Comparison of ENCODE assay signal across 18 cellular contexts in the genomic region with DNA sequence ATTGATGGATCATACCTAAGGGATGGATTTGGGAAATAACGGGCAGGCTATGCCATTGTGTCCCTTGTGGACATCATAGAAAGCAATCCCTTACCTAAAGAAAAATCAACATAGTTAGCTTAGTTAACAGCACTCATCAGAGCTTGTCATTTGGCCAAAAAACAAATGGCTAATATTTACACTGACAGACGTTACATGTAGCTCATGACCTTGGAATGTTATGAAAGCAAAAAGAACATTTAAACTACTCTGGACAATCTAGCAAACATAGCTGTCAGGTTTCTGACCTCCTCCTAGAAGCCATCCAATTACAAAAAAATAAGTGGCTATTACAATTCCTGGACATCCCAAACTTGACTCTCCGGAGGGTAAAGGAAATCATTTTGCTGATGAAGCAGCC. TPM values are rescaled to one million over a fixed set of nuclear protein-coding genes. Genes with fewer than 3 reads are reported as not detected.
DNase-seq lines count a peak whose midpoint lies in the region; ATAC-seq, FAIRE-seq and TF ChIP-seq lines count a peak whose summit lies in the region.
"Had no signal": no experiment of that assay in that cellular context is flagged by ENCODE, and none has a peak within 500 bp of the region (broad histone marks: within the 10 kb centered on the region; RNA-seq: fewer than 3 reads in every experiment).

No MANE protein-coding gene starts in this region.

- H3K4me1 ChIP-seq in breast epithelium (no peaks in the 10 kb centered on the region), HepG2 (ENCODE audit: insufficient read depth, low read length) (no peaks in the 10 kb centered on the region), tibial nerve (peaks cover 0 to 11% (median 0%) of the 10 kb centered on the region in 4 donors), mesendoderm (ENCODE audit: control insufficient read depth, low read depth, low read length) (no peaks in the 10 kb centered on the region)

- H2BK120ac ChIP-seq in mesendoderm (ENCODE audit: low read depth, low read length): no peak overlapping the region

- peaks cover 20% of the 10 kb centered on the region for H3K4me1 Mint-ChIP-seq in MCF 10A (ENCODE audit: insufficient read depth, unreplicated experiment)
- H3K4me1 Mint-ChIP-seq: H9 had no signal

- H2BK15ac ChIP-seq in mesendoderm (replicated peaks; ENCODE audit: low read depth): no peak overlapping the region

- intact Hi-C loops in MCF 10A (cut with micrococcal nuclease) (no loop called here), breast epithelium (cut with DNase I; ENCODE audit: low total_unique reads) (no loop called here), HepG2 (cut with micrococcal nuclease; ENCODE audit: unreplicated experiment) (no loop called here)

- no peak overlapping the region for H3K4me2 ChIP-seq in HepG2 (ENCODE audit: low read depth, low read length)
- H3K4me2 ChIP-seq in mesendoderm (ENCODE audit: low read length): no peak overlapping the region
- H3K4me2 ChIP-seq: BLaER1 treated with 17β-estradiol and CSF1 and Interleukin-3, amounts not matched to agents 10 nM and 100 nM had no signal

- FAIRE-seq in HepG2 (lab: Jason Lieb, UNC): no peak
- FAIRE-seq: G401.6, GM12891 had no signal

- H3K36me3 ChIP-seq in breast epithelium (no peaks in the 10 kb centered on the region), HepG2 (replicated peaks in 1 of 2; ENCODE audit: control insufficient read depth in 1 of 2, insufficient read depth in 2 of 2, low read length in 2 of 2) (no peaks in the 10 kb centered on the region), tibial nerve (no peaks in the 10 kb centered on the region), mesendoderm (ENCODE audit: control insufficient read depth, insufficient read depth, low read length) (no peaks in the 10 kb centered on the region)
- H3K36me3 ChIP-seq: BLaER1 treated with 17β-estradiol and CSF1 and Interleukin-3, amounts not matched to agents 10 nM and 100 nM had no signal

- peak overlapping the region; percentile 40 for H3K27ac Mint-ChIP-seq in MCF 10A (ENCODE audit: low read depth, unreplicated experiment)
- H3K27ac Mint-ChIP-seq: CD4-positive, alpha-beta T cell; H9 had no signal

- CTCF ChIA-PET in MCF 10A (lab: Yijun Ruan, JAX) (interaction anchor here (0.6 to 1.6 kb wide), 5 partner anchors 10 to 338 kb away, joined by 3 to 6 read pairs (median 4); no protein-coding TSS in a partner anchor), HepG2 (lab: Yijun Ruan, JAX; ENCODE audit: low intra/inter-chr PET ratio, low total read pairs) (no interaction called here)

- in situ Hi-C loops in HepG2 (cut with HindIII; ENCODE audit: extremely low pct_ligation_motif_present, low pct_unique_long_range_greater_than_20kb): no loop called here

- no peak overlapping the region for H3K4me3 Mint-ChIP-seq in MCF 10A (ENCODE audit: unreplicated experiment)
- H3K4me3 Mint-ChIP-seq: CD4-positive, alpha-beta T cell; H9 had no signal

- H4K20me1 ChIP-seq in HepG2 (ENCODE audit: insufficient read depth, low read length): no peaks in the 10 kb centered on the region
- H4K20me1 ChIP-seq: BLaER1 treated with 17β-estradiol and CSF1 and Interleukin-3, amounts not matched to agents 10 nM and 100 nM had no signal

- H3K27ac ChIP-seq in breast epithelium (no peak overlapping the region), HepG2 (ENCODE audit: extremely low read length, insufficient read depth, low read length) (no peak overlapping the region), tibial nerve (peak overlapping the region in 3 of 4 donors; percentile 23 to 71 (median 49)), mesendoderm (ENCODE audit: low read depth, low read length) (no peak overlapping the region)
- H3K27ac ChIP-seq: BLaER1 treated with 17β-estradiol and CSF1 and Interleukin-3, amounts not matched to agents 10 nM and 100 nM had no signal

- H3K9me3 ChIP-seq in breast epithelium (no peaks in the 10 kb centered on the region), HepG2 (ENCODE audit: low read length) (no peaks in the 10 kb centered on the region), tibial nerve (no peaks in the 10 kb centered on the region)
- H3K9me3 ChIP-seq: BLaER1 treated with 17β-estradiol and CSF1 and Interleukin-3, amounts not matched to agents 10 nM and 100 nM had no signal

- no peak for TF ChIP-seq CTCF in MCF 10A (IDR thresholded peaks at IDR 0.05; ENCODE audit: unreplicated experiment)
- no peak for TF ChIP-seq CTCF in breast epithelium (IDR thresholded peaks at IDR 0.05)
- TF ChIP-seq CTCF in HepG2 (CRISPR knock-in tag; IDR thresholded peaks at IDR 0.05): no peak
- TF ChIP-seq CTCF in tibial nerve (IDR thresholded peaks at IDR 0.05): no peak

- no peak for TF ChIP-seq EP300 in HepG2 (IDR thresholded peaks at IDR 0.05; ENCODE audit: low read depth in 2 of 2, low read length in 2 of 2)
- no peak for TF ChIP-seq EP300 in HepG2 (CRISPR knock-in tag; IDR thresholded peaks at IDR 0.05; ENCODE audit: borderline replicate concordance)
- no peak for TF ChIP-seq EP300 in tibial nerve (IDR thresholded peaks at IDR 0.05)

- no peak overlapping the region for H3K56ac ChIP-seq in mesendoderm (ENCODE audit: low read length)

- no peak overlapping the region for H2AFZ ChIP-seq in HepG2 (ENCODE audit: low read length)

- TF ChIP-seq RAD21 in HepG2 (CRISPR knock-in tag; IDR thresholded peaks at IDR 0.05): no peak

- BruUV-seq in MCF 10A (replicated peaks; lab: Mats Ljungman, UMichigan) (no TSS peak), HepG2 (replicated peaks; lab: Mats Ljungman, UMichigan) (no TSS peak)

- no peak overlapping the region for H2BK5ac ChIP-seq in mesendoderm (ENCODE audit: low read length)

- ATAC-seq in HepG2: no peak
- no peak for ATAC-seq in activated CD4-positive, CD25-positive, alpha-beta regulatory T cell treated with anti-CD3 and anti-CD28 coated beads, Interleukin-2, amount 50 U/mL, for 24 hours

- H3K9ac ChIP-seq in HepG2 (ENCODE audit: insufficient read depth, low read depth, low read length) (no peak overlapping the region), mesendoderm (ENCODE audit: low read length) (no peak overlapping the region)
- H3K9ac ChIP-seq: BLaER1 treated with 17β-estradiol and CSF1 and Interleukin-3, amounts not matched to agents 10 nM and 100 nM had no signal

- H3K27me3 ChIP-seq in breast epithelium: no peaks in the 10 kb centered on the region
- H3K27me3 ChIP-seq in HepG2 (ENCODE audit: control insufficient read depth in 1 of 2, insufficient read depth in 2 of 2, low read length in 2 of 2): no peaks in the 10 kb centered on the region; a peak in 1 of 5 replicates
- no peaks in the 10 kb centered on the region for H3K27me3 ChIP-seq in tibial nerve
- H3K27me3 ChIP-seq in mesendoderm (ENCODE audit: insufficient read depth, low read length, poor library complexity): no peaks in the 10 kb centered on the region
- H3K27me3 ChIP-seq: BLaER1 treated with 17β-estradiol and CSF1 and Interleukin-3, amounts not matched to agents 10 nM and 100 nM had no signal

- POLR2A ChIA-PET in MCF 10A (lab: Yijun Ruan, JAX): interaction anchor here (0.8 to 2.0 kb wide), 4 partner anchors 22 to 1471 kb away, joined by 3 to 5 read pairs (median 4); partner anchors contain the start of gene SLC25A46
- POLR2A ChIA-PET in HepG2 (lab: Yijun Ruan, JAX): no interaction called here

- H2AK5ac ChIP-seq in mesendoderm (ENCODE audit: low read length): no peak overlapping the region

- no peak overlapping the region for H3K4ac ChIP-seq in mesendoderm (ENCODE audit: low read depth, low read length)

- TF ChIP-seq POLR2A in breast epithelium (IDR thresholded peaks at IDR 0.05) (no peak), HepG2 (IDR thresholded peaks at IDR 0.05; ENCODE audit: insufficient read depth in 1 of 2, low read depth in 2 of 2, low read length in 2 of 2) (no peak), tibial nerve (IDR thresholded peaks at IDR 0.05) (no peak)

- H3K27me3 Mint-ChIP-seq in MCF 10A (ENCODE audit: insufficient read depth, unreplicated experiment): peaks cover 23% of the 10 kb centered on the region

- no peaks in the 10 kb centered on the region for H3K36me3 Mint-ChIP-seq in MCF 10A (ENCODE audit: insufficient read depth, unreplicated experiment)

- H4K5ac ChIP-seq in mesendoderm (ENCODE audit: low read length): no peak overlapping the region

- no peaks in the 10 kb centered on the region for H3K9me3 Mint-ChIP-seq in MCF 10A (ENCODE audit: unreplicated experiment)
- H3K9me3 Mint-ChIP-seq: CD4-positive, alpha-beta T cell; H9 had no signal

- no peak overlapping the region for H3K4me3 ChIP-seq in breast epithelium
- no peak overlapping the region for H3K4me3 ChIP-seq in HepG2 (replicated peaks in 1 of 3; ENCODE audit: insufficient read depth in 1 of 3, low read depth in 2 of 3, low read length in 3 of 3)
- no peak overlapping the region for H3K4me3 ChIP-seq in tibial nerve
- no peak overlapping the region for H3K4me3 ChIP-seq in mesendoderm (ENCODE audit: low read length)
- H3K4me3 ChIP-seq: BLaER1 treated with 17β-estradiol and CSF1 and Interleukin-3, amounts not matched to agents 10 nM and 100 nM had no signal

- no peaks in the 10 kb centered on the region for H3K79me2 ChIP-seq in HepG2 (ENCODE audit: insufficient read depth, low read length)
- H3K79me2 ChIP-seq in mesendoderm (ENCODE audit: control insufficient read depth, insufficient read depth, low read length): no peaks in the 10 kb centered on the region

- no peaks in the 10 kb centered on the region for H3K79me1 ChIP-seq in mesendoderm (ENCODE audit: low read length)

- WGBS in HepG2 (ENCODE audit: low lambda C conversion rate): 1% methylated on average over 3 of the region's 3 CpGs
- WGBS in tibial nerve, 2 donors: 33 to 35% methylated on average over 3 of the region's 3 CpGs
- no CpG with 5 or more reads among the region's 3 CpGs for WGBS in mesendoderm (ENCODE audit: extremely low coverage, insufficient coverage, low lambda C conversion rate)

- no peak overlapping the region for H4K8ac ChIP-seq in mesendoderm (ENCODE audit: low read depth, low read length)

- no peak overlapping the region for H3K18ac ChIP-seq in mesendoderm (ENCODE audit: low read length)

- DNase-seq in MCF 10A (ENCODE audit: unreplicated experiment) (no peak), breast epithelium (ENCODE audit: low spot score in 2 of 2) (no peak), astrocyte of the hippocampus (ENCODE audit: low read depth, low spot score) (peak; percentile 11), HepG2 (ENCODE audit: low spot score) (peak; percentile 1), tibial nerve (ENCODE audit: low spot score in 2 of 2) (no peak), mesendoderm (no peak)
- no peak for DNase-seq in stimulated activated CD4-positive, alpha-beta T cell treated with anti-CD3 and anti-CD28 coated beads, Interleukin-2, amount 100 ng/mL, for 24 hours
- DNase-seq: 8988T; ACHN; Calu3; CD4-positive, alpha-beta T cell; DMS 273 treated with DMSO at 0.1 percent for 48 hours; GOT3; H9 had no signal

- no peak overlapping the region for H3K23ac ChIP-seq in mesendoderm (ENCODE audit: low read length)

RNA-seq across cellular contexts. Expression of gene TMEM232, which starts 23.8 kb away (rescaled TPM):
- total RNA-seq in MCF 10A (2022) (2.8 and 3.1 TPM in 2 replicates), breast epithelium (1 to 10 TPM; 2.0 to 6.4 (median 4.6) TPM), HepG2 (2016; rRNA removed; fragmentation: Illumina TruSeq; extraction: Trizol) (0.27 and 0.71 TPM in 2 replicates), tibial nerve (10 to 100 TPM in 1 of 4 donors, 1 to 10 TPM in 3; 1.7 to 14.4 (median 4.1) TPM)
- total RNA-seq in HepG2 (2016; cell fraction: cytosol; rRNA removed; fragmentation: Illumina TruSeq; extraction: Trizol; ENCODE audit: low read depth): 0.51 and 0.53 TPM in 2 replicates
- total RNA-seq in HepG2 (2016; cell fraction: insoluble cytoplasmic fraction; rRNA removed; fragmentation: Illumina TruSeq; extraction: Trizol): 0.43 and 0.65 TPM in 2 replicates
- 0.46 and 0.55 TPM in 2 replicates for total RNA-seq in HepG2 (2016; cell fraction: membrane; rRNA removed; fragmentation: Illumina TruSeq; extraction: Trizol)
- total RNA-seq in HepG2 (2016; cell fraction: nucleus; rRNA removed; fragmentation: Illumina TruSeq; extraction: Trizol): 2.3 and 2.9 TPM in 2 replicates
- polyA plus RNA-seq in HepG2 (2011; rRNA removed): 0.12 and 0.29 TPM in 2 replicates
- 0.07 TPM in 1 of 2 replicates, not detected in the other for polyA plus RNA-seq in HepG2 (2011; cell fraction: cytosol; rRNA removed)
- polyA plus RNA-seq in HepG2 (2011; cell fraction: nucleus; rRNA removed): 0.21 and 0.38 TPM in 2 replicates
- 0.48 and 0.58 TPM in 2 replicates for polyA plus RNA-seq in HepG2 (2012)
- 0.15 and 0.24 TPM in 2 replicates for polyA plus RNA-seq in HepG2 (2016; cell fraction: cytosol; fragmentation: Illumina TruSeq; extraction: Trizol; ENCODE audit: low read depth)
- 0.38 and 0.55 TPM in 2 replicates for polyA plus RNA-seq in HepG2 (2016; cell fraction: insoluble cytoplasmic fraction; fragmentation: Illumina TruSeq; extraction: Trizol; ENCODE audit: low read depth)
- polyA plus RNA-seq in HepG2 (2016; cell fraction: membrane; fragmentation: Illumina TruSeq; extraction: Trizol; ENCODE audit: low read depth): 0.60 TPM in 1 of 2 replicates, not detected in the other
- polyA plus RNA-seq in HepG2 (2016; cell fraction: nucleus; fragmentation: Illumina TruSeq; extraction: Trizol; ENCODE audit: insufficient read depth, low read depth): 0.56 and 1.1 TPM in 2 replicates
- polyA minus RNA-seq in HepG2 (2011; rRNA and poly(A)+ RNA removed; ENCODE audit: low replicate concordance): not detected in 2 replicates
- polyA minus RNA-seq in HepG2 (2011; cell fraction: cytosol; rRNA and poly(A)+ RNA removed): not detected in 2 replicates
- polyA minus RNA-seq in HepG2 (2011; cell fraction: nucleus; rRNA and poly(A)+ RNA removed): 1.9 and 2.9 TPM in 2 replicates
- polyA plus RNA-seq in mesendoderm (2013, experiment 1 of 2): 1.1 TPM
- 1.3 TPM for polyA plus RNA-seq in mesendoderm (2013, experiment 2 of 2)

RNA-seq across cellular contexts. Expression of gene SLC25A46, which starts 36.1 kb away (rescaled TPM):
- total RNA-seq in MCF 10A (2022) (42.5 and 42.7 TPM in 2 replicates), breast epithelium (10 to 100 TPM; 46.2 to 66.6 (median 56.9) TPM), HepG2 (2016; rRNA removed; fragmentation: Illumina TruSeq; extraction: Trizol) (34.6 and 45.2 TPM in 2 replicates), tibial nerve (10 to 100 TPM; 45.6 to 58.4 (median 48.7) TPM)
- 10.9 and 13.1 TPM in 2 replicates for total RNA-seq in HepG2 (2016; cell fraction: cytosol; rRNA removed; fragmentation: Illumina TruSeq; extraction: Trizol; ENCODE audit: low read depth)
- 34.0 and 43.7 TPM in 2 replicates for total RNA-seq in HepG2 (2016; cell fraction: insoluble cytoplasmic fraction; rRNA removed; fragmentation: Illumina TruSeq; extraction: Trizol)
- total RNA-seq in HepG2 (2016; cell fraction: membrane; rRNA removed; fragmentation: Illumina TruSeq; extraction: Trizol): 34.7 and 43.2 TPM in 2 replicates
- total RNA-seq in HepG2 (2016; cell fraction: nucleus; rRNA removed; fragmentation: Illumina TruSeq; extraction: Trizol): 24.1 and 26.5 TPM in 2 replicates
- 13.7 and 14.2 TPM in 2 replicates for polyA plus RNA-seq in HepG2 (2011; rRNA removed)
- 6.7 and 10.0 TPM in 2 replicates for polyA plus RNA-seq in HepG2 (2011; cell fraction: cytosol; rRNA removed)
- polyA plus RNA-seq in HepG2 (2011; cell fraction: nucleus; rRNA removed): 10.0 and 14.5 TPM in 2 replicates
- 16.5 and 16.7 TPM in 2 replicates for polyA plus RNA-seq in HepG2 (2012)
- polyA plus RNA-seq in HepG2 (2016; cell fraction: cytosol; fragmentation: Illumina TruSeq; extraction: Trizol; ENCODE audit: low read depth): 9.6 and 9.9 TPM in 2 replicates
- 36.1 TPM in 2 replicates for polyA plus RNA-seq in HepG2 (2016; cell fraction: insoluble cytoplasmic fraction; fragmentation: Illumina TruSeq; extraction: Trizol; ENCODE audit: low read depth)
- 23.1 and 26.9 TPM in 2 replicates for polyA plus RNA-seq in HepG2 (2016; cell fraction: membrane; fragmentation: Illumina TruSeq; extraction: Trizol; ENCODE audit: low read depth)
- 26.7 and 28.1 TPM in 2 replicates for polyA plus RNA-seq in HepG2 (2016; cell fraction: nucleus; fragmentation: Illumina TruSeq; extraction: Trizol; ENCODE audit: insufficient read depth, low read depth)
- polyA minus RNA-seq in HepG2 (2011; rRNA and poly(A)+ RNA removed; ENCODE audit: low replicate concordance): 10.1 and 14.8 TPM in 2 replicates
- 14.5 and 18.6 TPM in 2 replicates for polyA minus RNA-seq in HepG2 (2011; cell fraction: cytosol; rRNA and poly(A)+ RNA removed)
- 24.2 and 31.0 TPM in 2 replicates for polyA minus RNA-seq in HepG2 (2011; cell fraction: nucleus; rRNA and poly(A)+ RNA removed)
- polyA plus RNA-seq in mesendoderm (2013, experiment 1 of 2): 19.4 TPM
- 19.8 TPM for polyA plus RNA-seq in mesendoderm (2013, experiment 2 of 2)

Comparison
In these comparisons a context has a peak if more than half of its experiments do, and no peak if none do; other contexts are left out.
1. DNase-seq: peak in astrocyte of the hippocampus (single experiment) and HepG2 (single experiment); none in MCF 10A (single experiment), breast epithelium (0 of 2), tibial nerve (0 of 2), mesendoderm (single experiment) and stimulated activated CD4-positive, alpha-beta T cell treated with anti-CD3 and anti-CD28 coated beads, Interleukin-2, amount 100 ng/mL, for 24 hours (0 of 2).
2. H3K27ac ChIP-seq: peak in tibial nerve (3 of 4); none in breast epithelium (0 of 2), HepG2 (single experiment) and mesendoderm (single experiment).